ENCODE assay signal across 8 cellular contexts in genomic region chr3:57228734-57229505, GRCh38. TPM values are rescaled to one million over a fixed set of nuclear protein-coding genes. Genes with fewer than 3 reads are reported as not detected.
DNase-seq lines count a peak whose midpoint lies in the region; ATAC-seq and TF ChIP-seq lines count a peak whose summit lies in the region.

No MANE protein-coding gene starts in this region.

- peak overlapping the region; percentile 98 for H2AFZ ChIP-seq in neuron (ENCODE audit: low read depth, low read length)

- no peaks in the 10 kb centered on the region for H3K36me3 ChIP-seq in H7 (replicated peaks; ENCODE audit: control insufficient read depth, insufficient read depth, low read length)
- no peaks in the 10 kb centered on the region for H3K36me3 ChIP-seq in neuron (ENCODE audit: insufficient read depth, low read length)

- H3K9me3 ChIP-seq in neuron (ENCODE audit: low read length): no peaks in the 10 kb centered on the region

- peak overlapping the region; percentile 94 for H3K4me3 ChIP-seq in H7 (ENCODE audit: insufficient read depth, low read depth, low read length)
- peak overlapping the region; percentile 92 for H3K4me3 ChIP-seq in epithelial cell of proximal tubule (ENCODE audit: low read depth, low read length)
- peak overlapping the region; percentile 97 for H3K4me3 ChIP-seq in neuron (ENCODE audit: low read length)

- no peak for ATAC-seq in GM18870 (IDR thresholded peaks at IDR 0.05; ENCODE audit: unreplicated experiment)
- no peak for ATAC-seq in GM19452 (IDR thresholded peaks at IDR 0.05; ENCODE audit: unreplicated experiment)

- H3K27me3 ChIP-seq in H7 (ENCODE audit: control insufficient read depth, insufficient read depth, low read length) (peaks cover 2% of the 10 kb centered on the region), neuron (ENCODE audit: insufficient read depth, low read length) (no peaks in the 10 kb centered on the region)

- no peak for TF ChIP-seq CTCF in epithelial cell of proximal tubule (conservative IDR thresholded peaks at IDR 0.05; ENCODE audit: low read depth, low read length)

- DNase-seq in AML-193 (lab: John Stamatoyannopoulos, UW) (peak; percentile 53 to 77), H7 (no peak), SKM-1 treated with dmso at 0.1 percent for 144 hours (lab: John Stamatoyannopoulos, UW; ENCODE audit: unreplicated experiment) (peak; percentile 16), epithelial cell of proximal tubule (ENCODE audit: low read depth) (no peak), DMS114 treated with DMSO at 0.1 percent for 48 hours (lab: John Stamatoyannopoulos, UW; ENCODE audit: unreplicated experiment) (no peak)

- H3K4me1 ChIP-seq in neuron (ENCODE audit: insufficient read depth, low read length): peaks cover 12% of the 10 kb centered on the region

RNA-seq across cellular contexts. Expression of gene APPL1, which starts 1.4 kb away (rescaled TPM):
- 32.4 and 36.2 TPM in 2 replicates for total RNA-seq in H7 (2014; rRNA removed; shearing (Covaris generic))
- total RNA-seq in epithelial cell of proximal tubule: 27.0 and 30.9 TPM in 2 replicates

RNA-seq across cellular contexts. Expression of gene HESX1, which starts 29.1 kb away (rescaled TPM):
- total RNA-seq in H7 (2014; rRNA removed; shearing (Covaris generic)): 1.9 and 3.0 TPM in 2 replicates
- total RNA-seq in epithelial cell of proximal tubule: 0.14 TPM in 1 of 2 replicates, not detected in the other

Comparison
In these comparisons a context has a peak if more than half of its experiments do, and no peak if none do; other contexts are left out.
1. DNase-seq: peak in AML-193 (2 of 2) and SKM-1 treated with dmso at 0.1 percent for 144 hours (single experiment); none in H7 (single experiment), epithelial cell of proximal tubule (single experiment) and DMS114 treated with DMSO at 0.1 percent for 48 hours (single experiment).
2. Peak in every context shown above with its lines, with median percentiles within 50 percentile points of each other: H3K4me3 ChIP-seq.